11 cellular contexts compared by ENCODE assay signal in the genomic region with DNA sequence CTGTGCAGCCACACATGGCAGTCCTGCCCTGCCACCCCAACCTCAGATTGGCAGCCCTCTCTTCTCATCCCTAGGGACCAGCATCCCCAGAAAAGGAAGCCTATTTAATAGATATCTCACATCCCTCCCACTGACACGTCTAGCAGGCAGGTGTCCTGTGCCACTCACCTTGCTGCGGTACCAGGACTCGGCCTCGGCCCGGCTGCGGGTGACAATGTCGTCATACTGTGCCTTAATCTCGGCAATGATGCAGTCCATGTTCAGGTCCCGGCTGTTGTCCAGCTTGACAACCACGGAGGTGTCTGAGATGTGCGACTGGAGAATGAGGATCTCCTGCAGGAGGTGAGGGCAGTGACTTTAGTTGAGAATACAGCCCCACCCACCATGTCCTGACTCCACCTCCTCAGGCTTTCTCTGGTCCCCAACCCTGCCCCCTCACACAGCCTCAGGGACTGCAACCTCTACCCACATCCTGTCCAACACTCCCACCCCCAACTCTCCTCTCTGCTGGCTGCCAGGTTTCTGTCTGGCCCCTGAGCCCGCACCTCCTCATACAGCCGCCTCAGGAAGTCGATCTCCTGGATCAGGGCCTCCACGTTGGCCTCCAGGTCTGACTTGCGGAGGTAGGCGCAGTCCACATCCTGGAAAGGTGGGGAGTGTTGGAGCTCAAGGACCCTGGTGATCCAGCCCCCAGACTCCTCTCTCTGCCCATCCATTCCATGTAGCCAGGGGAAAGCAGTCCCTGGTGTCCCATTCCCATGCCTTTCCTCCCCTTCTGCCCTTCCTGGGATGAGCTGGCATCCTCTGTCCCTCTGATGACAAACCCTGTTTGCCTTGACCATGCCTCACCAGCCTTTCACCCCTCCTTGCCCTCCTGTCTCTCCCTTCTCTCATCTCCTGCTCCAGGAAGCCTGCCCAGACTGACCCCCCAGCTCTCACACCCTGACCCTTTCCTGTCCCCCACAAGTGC. TPM values are rescaled to one million over a fixed set of nuclear protein-coding genes. Genes with fewer than 3 reads are reported as not detected.
DNase-seq lines count a peak whose midpoint lies in the region; ATAC-seq, FAIRE-seq and TF ChIP-seq lines count a peak whose summit lies in the region.
"Not testable (repeated sequence)": the region's sequence is repeated elsewhere in the genome, so short reads cannot be mapped to it uniquely, and the experiment has no call there.
"Had no signal": no experiment of that assay in that cellular context is flagged by ENCODE, and none has a peak within 500 bp of the region (broad histone marks: within the 10 kb centered on the region; RNA-seq: fewer than 3 reads in every experiment).

No MANE protein-coding gene starts in this region.

- not testable (repeated sequence) for H4K5ac ChIP-seq in H1 (ENCODE audit: insufficient read length, low read depth, low read length)

- H4K91ac ChIP-seq in H1 (replicated peaks; ENCODE audit: insufficient read length, low read length) = not testable (repeated sequence)

- not testable (repeated sequence) for H3K4me3 ChIP-seq in H1 (ENCODE audit: extremely low read depth in 1 of 4, insufficient read depth in 2 of 4, low read depth in 3 of 4, low read length in 4 of 4)

- TF ChIP-seq CTCF in activated CD8-positive, alpha-beta T cell treated with anti-CD3 and anti-CD28 coated beads for 36 hours (IDR thresholded peaks at IDR 0.05); H1 (IDR thresholded peaks at IDR 0.05; ENCODE audit: control extremely low read depth in 1 of 3, insufficient read depth in 1 of 3, low read depth in 1 of 3, low read length in 3 of 3): not testable (repeated sequence)

- not testable (repeated sequence) for H4K8ac ChIP-seq in H1 (ENCODE audit: extremely low read depth, insufficient read depth, low read length)

- H3K4me3 Mint-ChIP-seq in activated CD8-positive, alpha-beta T cell treated with anti-CD3 and anti-CD28 coated beads for 36 hours = not testable (repeated sequence)

- not testable (repeated sequence) for H2BK15ac ChIP-seq in H1 (ENCODE audit: low read length)

- H3K56ac ChIP-seq in H1 (replicated peaks; ENCODE audit: insufficient read length, low read depth, low read length) = not testable (repeated sequence)

- not testable (repeated sequence) for H3K79me2 ChIP-seq in H1 (ENCODE audit: control insufficient read depth in 1 of 2, insufficient read depth in 2 of 2, low read length in 2 of 2)

- not testable (repeated sequence) for H2BK120ac ChIP-seq in H1 (replicated peaks; ENCODE audit: low read depth, low read length)

- not testable (repeated sequence) for H3K36me3 ChIP-seq in H1 (ENCODE audit: control insufficient read depth in 2 of 4, insufficient read depth in 4 of 4, low read length in 3 of 4)

- not testable (repeated sequence) for H2AFZ ChIP-seq in H1 (ENCODE audit: low read length)

- POLR2A ChIA-PET in activated CD8-positive, alpha-beta T cell treated with anti-CD3 and anti-CD28 coated beads for 36 hours (lab: Charles Lee) = not testable (repeated sequence)
- POLR2A ChIA-PET in H1 (lab: Charles Lee; ENCODE audit: partially characterized antibody) = interaction anchor here (1.0 kb wide), 1 partner anchor 9 kb away, joined by 3 read pairs; no protein-coding TSS in a partner anchor

- not testable (repeated sequence) for TF ChIP-seq POLR2A in H1 (IDR thresholded peaks at IDR 0.05; ENCODE audit: control extremely low read depth in 1 of 2, low read depth in 2 of 2, low read length in 2 of 2)

- not testable (repeated sequence) for H3K4me2 ChIP-seq in H1 (ENCODE audit: insufficient read depth in 1 of 2, low read depth in 2 of 2, low read length in 2 of 2)

- H3K23ac ChIP-seq in H1 (ENCODE audit: insufficient read length) = not testable (repeated sequence)

- H3K18ac ChIP-seq in H1 (ENCODE audit: extremely low read depth, low read length) = peak overlapping the region; percentile 32; the same call in 1 of the 2 replicates

- not testable (repeated sequence) for H3K27me3 ChIP-seq in H1 (replicated peaks in 1 of 4; ENCODE audit: control insufficient read depth in 3 of 4, extremely low read depth in 1 of 4, insufficient read depth in 3 of 4, low read length in 3 of 4)

- not testable (repeated sequence) for TF ChIP-seq RAD21 in H1 (IDR thresholded peaks at IDR 0.05 in 1 of 2, conservative IDR thresholded peaks at IDR 0.05 in 1 of 2; ENCODE audit: low read depth in 2 of 2, low read length in 2 of 2)

- not testable (repeated sequence) for H3K14ac ChIP-seq in H1 (ENCODE audit: insufficient read length)

- peak; percentile 18 for DNase-seq in GDM1 (lab: John Stamatoyannopoulos, UW)
- DNase-seq in HTR-8/SVneo (ENCODE audit: insufficient read length, low spot score); H1 (ENCODE audit: low read depth in 1 of 2, low spot score in 2 of 2); stimulated activated naive CD8-positive, alpha-beta T cell treated with anti-CD3 and anti-CD28 coated beads, Interleukin-15, Interleukin-2, amounts not matched to agents 100 U/mL and 50 U/mL, for 24 hours: not testable (repeated sequence)
- DNase-seq in activated CD8-positive, alpha-beta T cell treated with anti-CD3 and anti-CD28 coated beads for 36 hours = peak; percentile 10

- TF ChIP-seq EP300 in H1 (IDR thresholded peaks at IDR 0.05; ENCODE audit: borderline replicate concordance in 1 of 2, low read depth in 2 of 2, low read length in 2 of 2) = not testable (repeated sequence)

- H2BK20ac ChIP-seq in H1 (ENCODE audit: low read length) = not testable (repeated sequence)

- WGBS in H1 (ENCODE audit: extremely low coverage in 1 of 2, insufficient coverage in 1 of 2, insufficient read length in 1 of 2, insufficient replicate concordance in 2 of 2, low coverage in 1 of 2, low lambda C conversion rate in 2 of 2, missing lambda C conversion rate in 1 of 2), 2 experiments = 90% methylated on average over 17 of the region's 17 CpGs; no CpG with 5 or more reads in 1 of the 2 experiments

- FAIRE-seq in HTR-8/SVneo (lab: Jason Lieb, UNC) = peak; percentile 90
- FAIRE-seq in H1 (lab: Jason Lieb, UNC) = not testable (repeated sequence)

- H3K9me3 Mint-ChIP-seq in activated CD8-positive, alpha-beta T cell treated with anti-CD3 and anti-CD28 coated beads for 36 hours = not testable (repeated sequence)

- not testable (repeated sequence) for H3K27ac ChIP-seq in H1 (ENCODE audit: low read depth, low read length)

- H3K23me2 ChIP-seq in H1 (ENCODE audit: low read depth, low read length) = not testable (repeated sequence)

- not testable (repeated sequence) for H3K27me3 Mint-ChIP-seq in activated CD8-positive, alpha-beta T cell treated with anti-CD3 and anti-CD28 coated beads for 36 hours

- not testable (repeated sequence) for H2BK12ac ChIP-seq in H1 (ENCODE audit: low read depth, low read length)

- H2BK5ac ChIP-seq in H1 (ENCODE audit: low read depth, low read length) = peak overlapping the region; percentile 52; the same call in 1 of the 2 replicates

- not testable (repeated sequence) for H3K4me1 ChIP-seq in H1 (replicated peaks in 1 of 4; ENCODE audit: control insufficient read depth in 3 of 4, insufficient read depth in 4 of 4, low read length in 3 of 4)

- not testable (repeated sequence) for H3K9ac ChIP-seq in H1 (replicated peaks in 1 of 4; ENCODE audit: extremely low read depth in 1 of 4, low read depth in 3 of 4, low read length in 3 of 4)

- not testable (repeated sequence) for H4K20me1 ChIP-seq in H1 (replicated peaks in 1 of 2; ENCODE audit: control insufficient read depth in 1 of 2, insufficient read depth in 2 of 2, low read length in 2 of 2)

- not testable (repeated sequence) for H3K27ac Mint-ChIP-seq in activated CD8-positive, alpha-beta T cell treated with anti-CD3 and anti-CD28 coated beads for 36 hours

- intact Hi-C loops in activated CD8-positive, alpha-beta T cell treated with anti-CD3 and anti-CD28 coated beads for 36 hours (cut with micrococcal nuclease) = not testable (repeated sequence)

- not testable (repeated sequence) for H3K36me3 Mint-ChIP-seq in activated CD8-positive, alpha-beta T cell treated with anti-CD3 and anti-CD28 coated beads for 36 hours (ENCODE audit: low read depth)

- CTCF ChIA-PET in activated CD8-positive, alpha-beta T cell treated with anti-CD3 and anti-CD28 coated beads for 36 hours (lab: Charles Lee) = interaction anchor here (1.1 kb wide), 1 partner anchor 9 kb away, joined by 3 read pairs; no protein-coding TSS in a partner anchor
- CTCF ChIA-PET in H1 (lab: Charles Lee; ENCODE audit: partially characterized antibody) = interaction anchor here (0.8 to 4.4 kb wide), 13 partner anchors 7 to 145 kb away, joined by 3 to 38 read pairs (median 5); a partner anchor contains a TSS

- peak; percentile 73 for ATAC-seq in GM19023 (IDR thresholded peaks at IDR 0.05; ENCODE audit: unreplicated experiment)
- peak; percentile 89 for ATAC-seq in GM21529 (IDR thresholded peaks at IDR 0.05; ENCODE audit: unreplicated experiment)
- peak; percentile 81 for ATAC-seq in HG02938 (IDR thresholded peaks at IDR 0.05; ENCODE audit: unreplicated experiment)
- ATAC-seq in activated CD8-positive, alpha-beta T cell treated with anti-CD3 and anti-CD28 coated beads for 36 hours = peak; percentile 85
- peak; percentile 55 for ATAC-seq in stimulated activated naive CD8-positive, alpha-beta T cell treated with anti-CD3 and anti-CD28 coated beads, Interleukin-15, Interleukin-2, amounts not matched to agents 100 U/mL and 50 U/mL, for 24 hours

- H3K9me3 ChIP-seq in H1 (ENCODE audit: insufficient read depth in 2 of 2, low read depth in 1 of 2, low read length in 1 of 2) = not testable (repeated sequence)

- H3K4ac ChIP-seq in H1 (replicated peaks; ENCODE audit: insufficient read length, low read depth, low read length) = not testable (repeated sequence)

- not testable (repeated sequence) for H3K79me1 ChIP-seq in H1 (ENCODE audit: low read depth, low read length)

- H3K4me1 Mint-ChIP-seq in activated CD8-positive, alpha-beta T cell treated with anti-CD3 and anti-CD28 coated beads for 36 hours (ENCODE audit: low read depth) = not testable (repeated sequence)

- H2AK5ac ChIP-seq in H1 (ENCODE audit: low read depth, low read length) = not testable (repeated sequence)

RNA-seq across cellular contexts. Expression of a gene that starts 3.2 kb away (rescaled TPM):
- total RNA-seq in activated CD8-positive, alpha-beta T cell treated with anti-CD3 and anti-CD28 coated beads for 36 hours = not detected
- not detected in 2 replicates for total RNA-seq in H1 (2021; fragmentation: NEBNext Ultra II Directional; extraction: Animal tissue kit (Norgen Biotek cat#: 25700))
- not detected in 2 replicates for polyA plus RNA-seq in H1 (2011; rRNA removed)
- polyA plus RNA-seq in H1 (2011; cell fraction: cytosol; rRNA removed) = not detected
- 0.09 TPM for polyA plus RNA-seq in H1 (2011; cell fraction: nucleus; rRNA removed)
- polyA plus RNA-seq in H1 (2012, experiment 1 of 2) = not detected in 4 replicates
- polyA plus RNA-seq in H1 (2012, experiment 2 of 2) = not detected
- polyA plus RNA-seq in H1 (2013, experiment 1 of 2) = not detected
- polyA plus RNA-seq in H1 (2013, experiment 2 of 2) = not detected
- not detected in 2 replicates for polyA minus RNA-seq in H1 (2011; rRNA and poly(A)+ RNA removed)
- not detected for polyA minus RNA-seq in H1 (2011; cell fraction: cytosol; rRNA and poly(A)+ RNA removed)
- not detected for polyA minus RNA-seq in H1 (2011; cell fraction: nucleus; rRNA and poly(A)+ RNA removed)
- total RNA-seq: activated naive CD4-positive, alpha-beta T cell treated with anti-CD3 and anti-CD28 coated beads for 36 hours; left colon had no signal

RNA-seq across cellular contexts. Expression of a gene that starts 13.7 kb away (rescaled TPM):
- total RNA-seq in activated CD8-positive, alpha-beta T cell treated with anti-CD3 and anti-CD28 coated beads for 36 hours = not detected
- 0.15 TPM in 1 of 2 replicates, not detected in the other for total RNA-seq in H1 (2021; fragmentation: NEBNext Ultra II Directional; extraction: Animal tissue kit (Norgen Biotek cat#: 25700))
- 0.09 and 0.12 TPM in 2 replicates for polyA plus RNA-seq in H1 (2011; rRNA removed)
- polyA plus RNA-seq in H1 (2011; cell fraction: cytosol; rRNA removed) = not detected
- polyA plus RNA-seq in H1 (2011; cell fraction: nucleus; rRNA removed) = 0.14 TPM
- not detected in 4 replicates for polyA plus RNA-seq in H1 (2012, experiment 1 of 2)
- polyA plus RNA-seq in H1 (2012, experiment 2 of 2) = not detected
- 0.06 TPM for polyA plus RNA-seq in H1 (2013, experiment 1 of 2)
- 0.09 TPM for polyA plus RNA-seq in H1 (2013, experiment 2 of 2)
- not detected in 2 replicates for polyA minus RNA-seq in H1 (2011; rRNA and poly(A)+ RNA removed)
- not detected for polyA minus RNA-seq in H1 (2011; cell fraction: cytosol; rRNA and poly(A)+ RNA removed)
- not detected for polyA minus RNA-seq in H1 (2011; cell fraction: nucleus; rRNA and poly(A)+ RNA removed)
- total RNA-seq: smooth muscle cell had no signal
- polyA plus RNA-seq: smooth muscle cell had no signal

RNA-seq across cellular contexts. Expression of a gene that starts 33.1 kb away (rescaled TPM):
- total RNA-seq in activated CD8-positive, alpha-beta T cell treated with anti-CD3 and anti-CD28 coated beads for 36 hours = not detected
- total RNA-seq in H1 (2021; fragmentation: NEBNext Ultra II Directional; extraction: Animal tissue kit (Norgen Biotek cat#: 25700)) = not detected in 2 replicates
- not detected in 2 replicates for polyA plus RNA-seq in H1 (2011; rRNA removed)
- not detected for polyA plus RNA-seq in H1 (2011; cell fraction: cytosol; rRNA removed)
- polyA plus RNA-seq in H1 (2011; cell fraction: nucleus; rRNA removed) = not detected
- polyA plus RNA-seq in H1 (2012, experiment 1 of 2) = not detected in 4 replicates
- not detected for polyA plus RNA-seq in H1 (2012, experiment 2 of 2)
- polyA plus RNA-seq in H1 (2013, experiment 1 of 2) = not detected
- not detected for polyA plus RNA-seq in H1 (2013, experiment 2 of 2)
- polyA minus RNA-seq in H1 (2011; rRNA and poly(A)+ RNA removed) = not detected in 2 replicates
- not detected for polyA minus RNA-seq in H1 (2011; cell fraction: cytosol; rRNA and poly(A)+ RNA removed)
- not detected for polyA minus RNA-seq in H1 (2011; cell fraction: nucleus; rRNA and poly(A)+ RNA removed)
- total RNA-seq: activated naive CD4-positive, alpha-beta T cell treated with anti-CD3 and anti-CD28 coated beads for 36 hours; left colon; smooth muscle cell had no signal
- polyA plus RNA-seq: smooth muscle cell had no signal

RNA-seq across cellular contexts. Expression of a gene that starts 55.1 kb away (rescaled TPM):
- total RNA-seq in activated CD8-positive, alpha-beta T cell treated with anti-CD3 and anti-CD28 coated beads for 36 hours = 1 to 10 TPM; 2.1 to 3.1 TPM
- total RNA-seq in H1 (2021; fragmentation: NEBNext Ultra II Directional; extraction: Animal tissue kit (Norgen Biotek cat#: 25700)) = 13.2 and 16.5 TPM in 2 replicates
- 19.0 and 25.6 TPM in 2 replicates for polyA plus RNA-seq in H1 (2011; rRNA removed)
- polyA plus RNA-seq in H1 (2011; cell fraction: cytosol; rRNA removed) = 20.8 TPM
- polyA plus RNA-seq in H1 (2011; cell fraction: nucleus; rRNA removed) = 32.4 TPM
- polyA plus RNA-seq in H1 (2012, experiment 1 of 2) = 10.8 to 28.4 TPM (median 20.2 TPM) in 4 replicates
- polyA plus RNA-seq in H1 (2012, experiment 2 of 2) = 20.5 TPM
- 4.4 TPM for polyA plus RNA-seq in H1 (2013, experiment 1 of 2)
- 4.8 TPM for polyA plus RNA-seq in H1 (2013, experiment 2 of 2)
- 16.8 and 19.4 TPM in 2 replicates for polyA minus RNA-seq in H1 (2011; rRNA and poly(A)+ RNA removed)
- polyA minus RNA-seq in H1 (2011; cell fraction: cytosol; rRNA and poly(A)+ RNA removed) = 13.4 TPM
- polyA minus RNA-seq in H1 (2011; cell fraction: nucleus; rRNA and poly(A)+ RNA removed) = 20.8 TPM
